Comparison of ENCODE assay signal across 18 cellular contexts in genomic region chr4:126364290-126364978, GRCh38.
DNase-seq lines count a peak whose midpoint lies in the region; ATAC-seq and TF ChIP-seq lines count a peak whose summit lies in the region.
"Had no signal": no experiment of that assay in that cellular context is flagged by ENCODE, and none has a peak within 500 bp of the region (broad histone marks: within the 10 kb centered on the region; RNA-seq: fewer than 3 reads in every experiment).

No MANE protein-coding gene starts in this region.

- 86% methylated on average over 3 of the region's 3 CpGs for WGBS in SK-N-SH (ENCODE audit: low lambda C conversion rate)

- no peaks in the 10 kb centered on the region for H3K9me2 ChIP-seq in SK-N-SH

- no peak for TF ChIP-seq RAD21 in SK-N-SH (IDR thresholded peaks at IDR 0.05; ENCODE audit: low read length)

- H4K20me1 ChIP-seq in SK-N-SH (ENCODE audit: insufficient read depth), result no peaks in the 10 kb centered on the region

- H3K9me3 ChIP-seq in gastrocnemius medialis (no peaks in the 10 kb centered on the region), SK-N-SH (no peaks in the 10 kb centered on the region)

- TF ChIP-seq POLR2A in gastrocnemius medialis (IDR thresholded peaks at IDR 0.05), result no peak

- no peak overlapping the region for H2AFZ ChIP-seq in SK-N-SH (ENCODE audit: low read depth)

- CTCF ChIA-PET in SK-N-SH (lab: Yijun Ruan, JAX), result interaction anchor here (1.7 kb wide), 1 partner anchor 12 kb away, joined by 4 read pairs; no protein-coding TSS in a partner anchor

- H3K79me2 ChIP-seq in SK-N-SH (ENCODE audit: insufficient read depth), result no peaks in the 10 kb centered on the region

- H3K27ac ChIP-seq in gastrocnemius medialis (no peak overlapping the region), SK-N-SH (ENCODE audit: low read depth in 2 of 2, low read length in 1 of 2) (no peak overlapping the region)
- H3K27ac ChIP-seq: WERI-Rb-1 had no signal

- no peak overlapping the region for H3K4me3 ChIP-seq in astrocyte of the spinal cord (ENCODE audit: low read depth, low read length)
- no peak overlapping the region for H3K4me3 ChIP-seq in fibroblast of villous mesenchyme (ENCODE audit: low read depth, low read length)
- H3K4me3 ChIP-seq in gastrocnemius medialis, result no peak overlapping the region
- no peak overlapping the region for H3K4me3 ChIP-seq in SK-N-SH (ENCODE audit: low read depth in 2 of 2, low read length in 1 of 2)

- in situ Hi-C loops in astrocyte of the spinal cord (cut with HindIII; ENCODE audit: low sequenced_read_pairs) (no loop called here), gastrocnemius medialis (cut with MboI; ENCODE audit: low sequenced_read_pairs in 4 of 4) (loop anchor here in 1 of 4 donors (25.0 kb wide), 1 partner anchor 102 kb away; no protein-coding TSS in a partner anchor)

- no peak overlapping the region for H3K4me2 ChIP-seq in SK-N-SH

- TF ChIP-seq EP300 in SK-N-SH (IDR thresholded peaks at IDR 0.05; ENCODE audit: borderline replicate concordance in 1 of 2, low read depth in 1 of 2, low read length in 1 of 2), result no peak

- no peak overlapping the region for H3K9ac ChIP-seq in SK-N-SH

- no peaks in the 10 kb centered on the region for H3F3A ChIP-seq in SK-N-SH (replicated peaks; ENCODE audit: insufficient read depth)

- no peak for TF ChIP-seq CTCF in astrocyte of the spinal cord (IDR thresholded peaks at IDR 0.05; ENCODE audit: low read depth, low read length)
- TF ChIP-seq CTCF in fibroblast of villous mesenchyme (IDR thresholded peaks at IDR 0.05; ENCODE audit: insufficient read depth, low read depth, low read length), result no peak
- TF ChIP-seq CTCF in gastrocnemius medialis (IDR thresholded peaks at IDR 0.05 in 4 of 5, conservative IDR thresholded peaks at IDR 0.05 in 1 of 5), result no peak
- no peak for TF ChIP-seq CTCF in SK-N-SH (IDR thresholded peaks at IDR 0.05)

- ATAC-seq in gastrocnemius medialis (peak; percentile 33 to 60), HG02852 (IDR thresholded peaks at IDR 0.05; ENCODE audit: unreplicated experiment) (no peak)
- ATAC-seq: naive thymus-derived CD4-positive, alpha-beta T cell had no signal

- intact Hi-C loops in gastrocnemius medialis (cut with DNase I; ENCODE audit: low total_unique reads), result no loop called here

- POLR2A ChIA-PET in SK-N-SH (lab: Yijun Ruan, JAX), result no interaction called here

- DNase-seq in EL (peak; percentile 1), astrocyte of the spinal cord (ENCODE audit: low read depth, low spot score) (peak; percentile 19), fibroblast of villous mesenchyme (ENCODE audit: low read depth) (peak; percentile 48), gastrocnemius medialis (no peak), SK-N-SH (no peak), kidney glomerular epithelial cell (lab: John Stamatoyannopoulos, UW) (no peak), NCI-H748 (lab: John Stamatoyannopoulos, UW; ENCODE audit: unreplicated experiment) (no peak)
- DNase-seq: activated CD4-positive, alpha-beta T cell treated with anti-CD3 and anti-CD28 coated beads, Interleukin-2, amount 50 U/mL, for 4 hours; activated CD8-positive, alpha-beta memory T cell treated with anti-CD3 and anti-CD28 coated beads, Interleukin-2, amount 50 U/mL, for 4 hours; activated naive CD8-positive, alpha-beta T cell treated with anti-CD3 and anti-CD28 coated beads, Interleukin-2, amount 10 ng/mL, durations not matched to agents 7 days and 5 days; H7; naive thymus-derived CD4-positive, alpha-beta T cell; NCI-H1436 treated with DMSO at 0.1 percent for 48 hours; NCI-H524 treated with DMSO at 0.1 percent for 48 hours; RPMI8226; stimulated activated CD4-positive, alpha-beta T cell treated with anti-CD3 and anti-CD28 coated beads, Interleukin-15, amount 100 ng/mL, for 24 hours; WERI-Rb-1 had no signal

- H3K4me1 ChIP-seq in gastrocnemius medialis (no peaks in the 10 kb centered on the region), SK-N-SH (ENCODE audit: control insufficient read depth in 1 of 2, insufficient read depth in 2 of 2, low read depth in 1 of 2, low read length in 1 of 2) (no peaks in the 10 kb centered on the region)

- no peaks in the 10 kb centered on the region for H3K27me3 ChIP-seq in gastrocnemius medialis
- H3K27me3 ChIP-seq in SK-N-SH (ENCODE audit: insufficient read depth), result no peaks in the 10 kb centered on the region

- H3K36me3 ChIP-seq in gastrocnemius medialis (no peaks in the 10 kb centered on the region), SK-N-SH (replicated peaks in 1 of 2; ENCODE audit: control insufficient read depth in 1 of 2, insufficient read depth in 2 of 2, low read length in 1 of 2) (no peaks in the 10 kb centered on the region)
- H3K36me3 ChIP-seq: WERI-Rb-1 had no signal

TF ChIP-seq in SK-N-SH, 30 proteins besides CTCF, POLR2A, EP300 and RAD21:
- TF ChIP-seq FOXM1 (IDR thresholded peaks at IDR 0.05; ENCODE audit: low read depth) (no peak), RFX5 (IDR thresholded peaks at IDR 0.05; ENCODE audit: low read length) (no peak), MXI1 (IDR thresholded peaks at IDR 0.05; ENCODE audit: low read depth, low read length) (no peak), RCOR1 (IDR thresholded peaks at IDR 0.05; ENCODE audit: low read length) (no peak), GATA2 (CRISPR knock-in tag; IDR thresholded peaks at IDR 0.05) (no peak), FOXJ3 (CRISPR knock-in tag; IDR thresholded peaks at IDR 0.05) (no peak), GABPA (IDR thresholded peaks at IDR 0.05; ENCODE audit: low read depth) (no peak), TCF12 (IDR thresholded peaks at IDR 0.05) (no peak), SMC3 (IDR thresholded peaks at IDR 0.05; ENCODE audit: low read depth, low read length) (no peak), JUND (IDR thresholded peaks at IDR 0.05) (no peak), PBX3 (IDR thresholded peaks at IDR 0.05) (no peak), MAX (IDR thresholded peaks at IDR 0.05; ENCODE audit: low read depth) (no peak), NFIC (IDR thresholded peaks at IDR 0.05; ENCODE audit: borderline replicate concordance) (no peak), USF1 (IDR thresholded peaks at IDR 0.05; ENCODE audit: borderline replicate concordance, low read depth) (no peak), CHD2 (IDR thresholded peaks at IDR 0.05; ENCODE audit: low read length, partially characterized antibody) (no peak), SIN3A (IDR thresholded peaks at IDR 0.05; ENCODE audit: borderline replicate concordance, low read depth, low read length) (no peak), ELF1 (IDR thresholded peaks at IDR 0.05) (no peak), FOSL2 (IDR thresholded peaks at IDR 0.05; ENCODE audit: borderline replicate concordance, low read depth) (no peak), ZBTB33 (IDR thresholded peaks at IDR 0.05; ENCODE audit: borderline replicate concordance, low read depth) (no peak), RXRA (IDR thresholded peaks at IDR 0.05; ENCODE audit: borderline replicate concordance, low read depth) (no peak)

Comparison
In these comparisons a context has a peak if more than half of its experiments do, and no peak if none do; other contexts are left out.
1. DNase-seq: peak in EL (single experiment), astrocyte of the spinal cord (single experiment) and fibroblast of villous mesenchyme (single experiment); none in gastrocnemius medialis (0 of 2), SK-N-SH (single experiment), kidney glomerular epithelial cell (single experiment) and NCI-H748 (single experiment).